Comparison of ENCODE assay signal across 19 cellular contexts in genomic region chr14:98259881-98260280, GRCh38.
DNase-seq lines count a peak whose midpoint lies in the region; ATAC-seq, FAIRE-seq and TF ChIP-seq lines count a peak whose summit lies in the region.
"Had no signal": no experiment of that assay in that cellular context is flagged by ENCODE, and none has a peak within 500 bp of the region (broad histone marks: within the 10 kb centered on the region; RNA-seq: fewer than 3 reads in every experiment).

No MANE protein-coding gene starts in this region.

- ATAC-seq in HG02610 (IDR thresholded peaks at IDR 0.05; ENCODE audit: unreplicated experiment): no peak

- no peak for TF ChIP-seq POLR2A in transverse colon (IDR thresholded peaks at IDR 0.05)

- H3K4me1 ChIP-seq in transverse colon (no peaks in the 10 kb centered on the region), BE2C (no peaks in the 10 kb centered on the region)
- H3K4me1 ChIP-seq: Caco-2, HAP-1 had no signal

- 42 to 46% methylated on average over 4 of the region's 4 CpGs for WGBS in transverse colon (ENCODE audit: low coverage in 1 of 2), 2 donors

- FAIRE-seq in bronchial epithelial cell (lab: Jason Lieb, UNC): no peak

- TF ChIP-seq CTCF in bronchial epithelial cell (IDR thresholded peaks at IDR 0.05; ENCODE audit: insufficient read depth, low read length, severe bottlenecking) (no peak), transverse colon (IDR thresholded peaks at IDR 0.05) (no peak), BE2C (IDR thresholded peaks at IDR 0.05; ENCODE audit: low read depth, low read length) (no peak)

- H3K9me3 ChIP-seq in transverse colon (no peaks in the 10 kb centered on the region), BE2C (no peaks in the 10 kb centered on the region)
- H3K9me3 ChIP-seq: Caco-2, HAP-1 had no signal

- H3K36me3 ChIP-seq in bronchial epithelial cell (ENCODE audit: control insufficient read depth, insufficient read depth, low read length) (no peaks in the 10 kb centered on the region), transverse colon (no peaks in the 10 kb centered on the region), BE2C (no peaks in the 10 kb centered on the region)
- H3K36me3 ChIP-seq: HAP-1 had no signal

- in situ Hi-C loops in transverse colon (cut with MboI; ENCODE audit: low pct_ligation_motif_present in 1 of 4, low pct_unique_long_range_greater_than_20kb in 1 of 4, low sequenced_read_pairs in 3 of 4): no loop called here

- no peak overlapping the region for H3K4me3 ChIP-seq in bronchial epithelial cell (ENCODE audit: low read depth, low read length)
- no peak overlapping the region for H3K4me3 ChIP-seq in transverse colon
- no peak overlapping the region for H3K4me3 ChIP-seq in BE2C (ENCODE audit: low read depth, low read length)
- H3K4me3 ChIP-seq: HAP-1 had no signal

- H3K27ac ChIP-seq in transverse colon: no peak overlapping the region

- intact Hi-C loops in transverse colon (cut with DNase I; ENCODE audit: low total_unique reads): no loop called here

- TF ChIP-seq EP300 in transverse colon (IDR thresholded peaks at IDR 0.05; ENCODE audit: low read depth): no peak

- H3K27me3 ChIP-seq in bronchial epithelial cell (ENCODE audit: control insufficient read depth, insufficient read depth, low read length): no peaks in the 10 kb centered on the region
- no peaks in the 10 kb centered on the region for H3K27me3 ChIP-seq in transverse colon
- no peaks in the 10 kb centered on the region for H3K27me3 ChIP-seq in BE2C

- DNase-seq in NCI-H2171 treated with DMSO at 0.1 percent for 48 hours (lab: John Stamatoyannopoulos, UW) (peak; percentile 40), NCI-H2171 (lab: John Stamatoyannopoulos, UW) (no peak), bronchial epithelial cell (ENCODE audit: low read depth) (peak; percentile 65), kidney tubule cell (ENCODE audit: low spot score) (peak; percentile 35), transverse colon (peak; percentile 12), glomerular visceral epithelial cell (ENCODE audit: extremely low spot score) (no peak), BE2C (no peak)
- DNase-seq: 8988T; Caco-2; GF-D8; MM.1S; NCI-H1092; NCI-H1436 treated with DMSO at 0.1 percent for 48 hours; NCI-H2029; NCI-H748 treated with DMSO at 0.1 percent for 48 hours; NK-92 treated with Interleukin-12 subunit alpha and Interleukin-12 subunit beta, amount 100 ng/mL, for 24 hours; SHP77 treated with DMSO at 0.1 percent for 48 hours had no signal

Comparison
In these comparisons a context has a peak if more than half of its experiments do, and no peak if none do; other contexts are left out.
1. DNase-seq: peak in NCI-H2171 treated with DMSO at 0.1 percent for 48 hours (single experiment), bronchial epithelial cell (single experiment), kidney tubule cell (single experiment) and transverse colon (single experiment); none in NCI-H2171 (single experiment), glomerular visceral epithelial cell (single experiment) and BE2C (single experiment).